In the genomic region with DNA sequence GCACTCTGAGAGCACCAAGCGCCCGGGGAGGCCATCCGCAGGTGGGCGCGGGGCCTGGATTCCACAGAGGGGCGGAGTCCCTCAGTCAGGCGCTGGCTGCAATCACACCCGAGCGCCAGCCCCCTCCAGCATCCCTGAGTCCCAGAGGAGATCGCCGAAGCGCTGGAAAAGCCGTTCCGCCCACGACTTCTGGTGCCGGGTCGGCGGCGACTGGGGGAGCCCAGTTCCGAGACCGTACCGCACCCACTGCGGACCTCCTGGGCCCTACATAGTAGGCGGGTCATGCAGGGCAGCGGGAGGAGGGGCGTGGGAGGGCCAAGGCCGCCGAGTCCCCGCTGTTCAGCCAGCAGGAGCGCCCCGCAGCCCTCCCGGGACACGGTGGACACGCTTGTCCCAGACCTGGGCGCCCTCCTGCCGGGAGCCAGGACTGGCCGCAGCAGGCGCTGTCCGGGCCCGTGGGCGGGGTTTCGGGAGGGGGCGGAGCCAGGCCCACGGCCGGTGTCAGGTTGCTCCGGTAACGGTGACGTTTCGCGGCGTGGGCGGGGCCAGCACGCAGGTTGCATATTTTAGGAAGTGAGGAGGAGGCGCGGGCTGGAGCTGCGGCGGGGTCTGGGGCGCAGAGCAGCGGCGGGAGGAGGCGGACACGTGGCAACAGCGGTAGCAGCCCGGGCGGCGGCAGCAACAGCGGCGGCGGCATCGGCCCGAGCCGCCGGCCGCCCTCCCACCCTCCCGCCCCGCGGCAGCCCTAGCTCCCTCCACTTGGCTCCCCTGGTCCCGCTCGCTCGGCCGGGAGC, we compare ENCODE assay signal across 8 cellular contexts. TPM values are rescaled to one million over a fixed set of nuclear protein-coding genes. Genes with fewer than 3 reads are reported as not detected.
A peak's percentile ranks its signal among the peaks of the same experiment; 100 is the strongest.
DNase-seq lines count a peak whose midpoint lies in the region; ATAC-seq and TF ChIP-seq lines count a peak whose summit lies in the region.

A gene (plus strand): TSS at position 594 of the 794 bp plus-strand sequence. CDS start 268 bp downstream, outside the sequence.

- H3K27me3 Mint-ChIP-seq in Caco-2 (ENCODE audit: insufficient read depth, unreplicated experiment): no peaks in the 10 kb centered on the region
- peaks cover 2% of the 10 kb centered on the region for H3K27me3 Mint-ChIP-seq in memory B cell

- H3K4me1 Mint-ChIP-seq in Caco-2 (ENCODE audit: low read depth, unreplicated experiment) (peaks cover 15% of the 10 kb centered on the region), memory B cell (peaks cover 33% of the 10 kb centered on the region)

- peaks cover 23% of the 10 kb centered on the region for H3K4me1 ChIP-seq in Caco-2
- peaks cover 40% of the 10 kb centered on the region for H3K4me1 ChIP-seq in effector memory CD4-positive, alpha-beta T cell (ENCODE audit: control insufficient read depth, insufficient read depth, low read length, poor library complexity, severe bottlenecking)

- intact Hi-C loops in Caco-2 (cut with micrococcal nuclease; ENCODE audit: unreplicated experiment): loop anchor here (2.0 to 5.0 kb wide), 3 partner anchors 54 to 220 kb away; no protein-coding TSS in a partner anchor

- H3K9me3 ChIP-seq in Caco-2: no peaks in the 10 kb centered on the region
- no peaks in the 10 kb centered on the region for H3K9me3 ChIP-seq in effector memory CD4-positive, alpha-beta T cell (ENCODE audit: control insufficient read depth, low read length)

- no TSS peak for BruUV-seq in Caco-2 (replicated peaks; lab: Mats Ljungman, UMichigan)

- peak within 1 kb of the TSS; percentile 91 for H3K27ac Mint-ChIP-seq in Caco-2 (ENCODE audit: unreplicated experiment)
- peak within 1 kb of the TSS; percentile 94 for H3K27ac Mint-ChIP-seq in memory B cell

- H3K36me3 ChIP-seq in Caco-2 (ENCODE audit: control insufficient read depth, insufficient read depth, low read length): no peaks in the 10 kb centered on the region
- peaks cover 3% of the 10 kb centered on the region for H3K36me3 ChIP-seq in effector memory CD4-positive, alpha-beta T cell (ENCODE audit: control insufficient read depth, insufficient read depth, low read length)

- H3K9me3 Mint-ChIP-seq in Caco-2 (ENCODE audit: unreplicated experiment) (no peaks in the 10 kb centered on the region), memory B cell (no peaks in the 10 kb centered on the region)

- DNase-seq in Caco-2: peak; percentile 95 to 97
- DNase-seq in HUDEP-2 (lab: John Stamatoyannopoulos, UW; ENCODE audit: unreplicated experiment in 76 of 76): peak in 74 of 76 experiments; percentile 47 to 96 (median 88)
- peak; percentile 92 for DNase-seq in NOMO-1 treated with DMSO at 0.1 percent for 48 hours (lab: John Stamatoyannopoulos, UW; ENCODE audit: unreplicated experiment)
- DNase-seq in activated CD8-positive, alpha-beta memory T cell treated with anti-CD3 and anti-CD28 coated beads for 4 hours (ENCODE audit: low read depth in 2 of 2): peak; percentile 97
- peak; percentile 95 to 97 (median 96) for DNase-seq in effector memory CD4-positive, alpha-beta T cell
- DNase-seq in memory B cell (ENCODE audit: low spot score in 2 of 2): peak; percentile 98 to 100
- peak; percentile 98 for DNase-seq in stimulated activated CD8-positive, alpha-beta memory T cell treated with anti-CD3 and anti-CD28 coated beads, Interleukin-12 subunit alpha, Interleukin-12 subunit beta, amount 100 ng/mL, for 1 hour (ENCODE audit: low read depth)

- no peaks in the 10 kb centered on the region for H3K27me3 ChIP-seq in Caco-2 (replicated peaks; ENCODE audit: control insufficient read depth, insufficient read depth, low read length)
- H3K27me3 ChIP-seq in effector memory CD4-positive, alpha-beta T cell (replicated peaks; ENCODE audit: control insufficient read depth, insufficient read depth, low read length, poor library complexity, severe bottlenecking): no peaks in the 10 kb centered on the region

- POLR2A ChIA-PET in Caco-2 (lab: Charles Lee): interaction anchor here (0.7 to 1.0 kb wide), 4 partner anchors 9 to 54 kb away, joined by 3 to 13 read pairs (median 4); no protein-coding TSS in a partner anchor

- peak within 1 kb of the TSS; percentile 86 for H3K4me3 ChIP-seq in Caco-2 (ENCODE audit: low read depth, low read length)
- peak within 1 kb of the TSS; percentile 93 for H3K4me3 ChIP-seq in effector memory CD4-positive, alpha-beta T cell (ENCODE audit: insufficient read depth, low read depth, low read length, poor library complexity, severe bottlenecking)

- CTCF ChIA-PET in Caco-2 (lab: Charles Lee): interaction anchor here (0.6 to 1.9 kb wide), 3 partner anchors 103 to 234 kb away, joined by 4 to 8 read pairs (median 6); no protein-coding TSS in a partner anchor

- H3K36me3 Mint-ChIP-seq in Caco-2 (ENCODE audit: insufficient read depth, unreplicated experiment) (peaks cover 32% of the 10 kb centered on the region), memory B cell (peaks cover 1% of the 10 kb centered on the region)

- peak within 1 kb of the TSS; percentile 98 for H3K27ac ChIP-seq in effector memory CD4-positive, alpha-beta T cell (ENCODE audit: insufficient read depth, low read length, poor library complexity, severe bottlenecking)

- TF ChIP-seq CTCF in Caco-2 (IDR thresholded peaks at IDR 0.05; ENCODE audit: insufficient read depth in 1 of 2, low read depth in 1 of 2, low read length in 1 of 2, severe bottlenecking in 1 of 2, unreplicated experiment in 1 of 2): no peak

- peak within 1 kb of the TSS; percentile 89 for H3K4me3 Mint-ChIP-seq in Caco-2 (ENCODE audit: unreplicated experiment)
- H3K4me3 Mint-ChIP-seq in memory B cell: peak within 1 kb of the TSS; percentile 99

- ATAC-seq in GM21390 (IDR thresholded peaks at IDR 0.05; ENCODE audit: unreplicated experiment): peak; percentile 63
- ATAC-seq in memory B cell (ENCODE audit: low read depth): peak; percentile 75

RNA-seq across cellular contexts. Expression of the gene that starts here (rescaled TPM):
- 479 and 508 TPM in 2 replicates for total RNA-seq in Caco-2 (2022)

Comparison
In these comparisons a context has a peak if more than half of its experiments do, and no peak if none do; other contexts are left out.
1. Peak in every context shown above with its lines: DNase-seq, ATAC-seq, H3K4me3 ChIP-seq and H3K27ac ChIP-seq.